11 cellular contexts compared by ENCODE assay signal in the genomic region with DNA sequence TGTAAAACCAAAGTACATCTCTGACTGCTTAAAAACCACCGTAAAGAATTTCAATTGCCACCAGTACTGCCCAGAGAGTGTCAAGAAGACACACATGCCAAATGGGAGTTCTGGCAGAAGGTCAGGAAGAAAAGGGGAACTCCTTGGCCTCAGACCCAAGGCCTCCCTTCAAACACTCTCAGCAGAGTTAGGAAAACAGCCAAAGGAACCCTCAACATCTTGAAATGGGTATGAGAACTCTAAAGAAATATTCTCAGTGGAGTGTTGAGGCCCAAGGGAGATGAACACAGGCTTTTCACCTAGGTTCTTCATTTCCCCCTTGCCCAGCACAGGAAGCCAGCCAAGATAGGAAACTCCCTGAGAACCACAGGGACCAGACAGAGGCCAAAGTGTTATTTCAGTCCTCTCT.
DNase-seq lines count a peak whose midpoint lies in the region; ATAC-seq and TF ChIP-seq lines count a peak whose summit lies in the region.
"Had no signal": no experiment of that assay in that cellular context is flagged by ENCODE, and none has a peak within 500 bp of the region (broad histone marks: within the 10 kb centered on the region; RNA-seq: fewer than 3 reads in every experiment).

No MANE protein-coding gene starts in this region.

- no peak overlapping the region for H3K4me2 ChIP-seq in mammary epithelial cell (ENCODE audit: insufficient read depth, low read depth, low read length)

- H3K27me3 ChIP-seq in mammary epithelial cell (ENCODE audit: insufficient read depth, low read length): no peaks in the 10 kb centered on the region
- H3K27me3 ChIP-seq: thyroid gland had no signal

- intact Hi-C loops in mammary epithelial cell (cut with micrococcal nuclease): no loop called here

- no peak for TF ChIP-seq CTCF in mammary epithelial cell (conservative IDR thresholded peaks at IDR 0.05 in 1 of 2, IDR thresholded peaks at IDR 0.05 in 1 of 2; ENCODE audit: extremely low read depth in 1 of 2, insufficient read depth in 1 of 2, low read depth in 1 of 2, low read length in 2 of 2)

- peak; percentile 46 to 58 for ATAC-seq in activated CD4-positive, CD25-positive, alpha-beta regulatory T cell treated with anti-CD3 and anti-CD28 coated beads, Interleukin-2, amount 50 U/mL, for 24 hours
- ATAC-seq in HG02623 (IDR thresholded peaks at IDR 0.05; ENCODE audit: unreplicated experiment) (peak; percentile 93), HG03571 (IDR thresholded peaks at IDR 0.05; ENCODE audit: unreplicated experiment) (peak; percentile 91)
- ATAC-seq in naive thymus-derived CD8-positive, alpha-beta T cell: no peak

- H3K36me3 Mint-ChIP-seq in stimulated activated naive CD8-positive, alpha-beta T cell treated with anti-CD3 and anti-CD28 coated beads, Interleukin-15, Interleukin-2, amounts not matched to agents 100 ng/mL and 50 ng/mL, for 24 hours (ENCODE audit: low read depth): peaks cover 47% of the 10 kb centered on the region
- peaks cover 24 to 45% (median 32%) of the 10 kb centered on the region in 3 donors for H3K36me3 Mint-ChIP-seq in naive thymus-derived CD8-positive, alpha-beta T cell

- CTCF ChIA-PET in mammary epithelial cell (lab: Charles Lee; ENCODE audit: low non-redundant PET): no interaction called here

- H3K4me1 Mint-ChIP-seq in stimulated activated naive CD8-positive, alpha-beta T cell treated with anti-CD3 and anti-CD28 coated beads, Interleukin-15, Interleukin-2, amounts not matched to agents 100 ng/mL and 50 ng/mL, for 24 hours (ENCODE audit: low read depth): peaks cover 18% of the 10 kb centered on the region
- peaks cover 10 to 30% (median 22%) of the 10 kb centered on the region in 4 donors for H3K4me1 Mint-ChIP-seq in naive thymus-derived CD8-positive, alpha-beta T cell

- 86% methylated on average over 1 of the region's 1 CpG for WGBS in mammary epithelial cell (ENCODE audit: low coverage, missing lambda C conversion rate)

- dilution Hi-C loops in mammary epithelial cell (cut with HindIII; ENCODE audit: low sequenced_read_pairs): no loop called here

- peak overlapping the region; percentile 67 for H3K27ac Mint-ChIP-seq in stimulated activated naive CD8-positive, alpha-beta T cell treated with anti-CD3 and anti-CD28 coated beads, Interleukin-15, Interleukin-2, amounts not matched to agents 100 ng/mL and 50 ng/mL, for 24 hours
- no peak overlapping the region for H3K27ac Mint-ChIP-seq in naive thymus-derived CD8-positive, alpha-beta T cell

- H3K4me1 ChIP-seq in mammary epithelial cell (ENCODE audit: insufficient read depth, low read length): no peaks in the 10 kb centered on the region
- H3K4me1 ChIP-seq: thyroid gland had no signal

- no peaks in the 10 kb centered on the region for H3K27me3 Mint-ChIP-seq in stimulated activated naive CD8-positive, alpha-beta T cell treated with anti-CD3 and anti-CD28 coated beads, Interleukin-15, Interleukin-2, amounts not matched to agents 100 ng/mL and 50 ng/mL, for 24 hours
- no peaks in the 10 kb centered on the region for H3K27me3 Mint-ChIP-seq in naive thymus-derived CD8-positive, alpha-beta T cell

- H3K36me3 ChIP-seq in mammary epithelial cell (ENCODE audit: insufficient read depth, low read length): peaks cover 1% of the 10 kb centered on the region

- peaks cover 15% of the 10 kb centered on the region for H3K9me3 Mint-ChIP-seq in stimulated activated naive CD8-positive, alpha-beta T cell treated with anti-CD3 and anti-CD28 coated beads, Interleukin-15, Interleukin-2, amounts not matched to agents 100 ng/mL and 50 ng/mL, for 24 hours
- H3K9me3 Mint-ChIP-seq in naive thymus-derived CD8-positive, alpha-beta T cell: peaks cover 0 to 22% (median 5%) of the 10 kb centered on the region in 9 donors

- no peak overlapping the region for H3K9ac ChIP-seq in mammary epithelial cell (ENCODE audit: insufficient read depth, low read length)

- no peaks in the 10 kb centered on the region for H4K20me1 ChIP-seq in mammary epithelial cell (ENCODE audit: insufficient read depth, low read length)

- POLR2A ChIA-PET in naive thymus-derived CD8-positive, alpha-beta T cell (lab: Charles Lee): no interaction called here

- H3K4me3 Mint-ChIP-seq in stimulated activated naive CD8-positive, alpha-beta T cell treated with anti-CD3 and anti-CD28 coated beads, Interleukin-15, Interleukin-2, amounts not matched to agents 100 ng/mL and 50 ng/mL, for 24 hours: no peak overlapping the region
- H3K4me3 Mint-ChIP-seq in naive thymus-derived CD8-positive, alpha-beta T cell: no peak overlapping the region

- no peak overlapping the region for H3K4me3 ChIP-seq in mammary epithelial cell (replicated peaks in 1 of 3; ENCODE audit: insufficient read depth in 1 of 3, low read depth in 2 of 3, low read length in 3 of 3)
- H3K4me3 ChIP-seq: skin epidermis, thyroid gland had no signal

- no TSS peak for BruUV-seq in mammary epithelial cell (replicated peaks; lab: Mats Ljungman, UMichigan)

- in situ Hi-C loops in mammary epithelial cell (cut with MboI; ENCODE audit: low sequenced_read_pairs in 2 of 2): no loop called here

- no peak overlapping the region for H3K27ac ChIP-seq in mammary epithelial cell (ENCODE audit: insufficient read depth, low read depth, low read length)
- H3K27ac ChIP-seq: thyroid gland had no signal

- H3K79me2 ChIP-seq in mammary epithelial cell (ENCODE audit: insufficient read depth, low read length): peaks cover 47% of the 10 kb centered on the region

- peaks cover 2% of the 10 kb centered on the region for H3K9me3 ChIP-seq in mammary epithelial cell (replicated peaks; ENCODE audit: insufficient read depth, low read length)
- H3K9me3 ChIP-seq: thyroid gland had no signal

- DNase-seq in activated CD4-positive, CD25-positive, alpha-beta regulatory T cell treated with anti-CD3 and anti-CD28 coated beads, Interleukin-2, amount 50 U/mL, for 72 hours: no peak
- DNase-seq in mammary epithelial cell: no peak
- no peak for DNase-seq in naive thymus-derived CD8-positive, alpha-beta T cell
- no peak for DNase-seq in mesenteric fat pad (ENCODE audit: low spot score)
- DNase-seq: 8988T, thyroid gland had no signal

- no peak overlapping the region for H2AFZ ChIP-seq in mammary epithelial cell (ENCODE audit: low read depth, low read length)

Comparison
In these comparisons a context has a peak if more than half of its experiments do, and no peak if none do; other contexts are left out.
1. ATAC-seq: peak in activated CD4-positive, CD25-positive, alpha-beta regulatory T cell treated with anti-CD3 and anti-CD28 coated beads, Interleukin-2, amount 50 U/mL, for 24 hours (2 of 2), HG02623 (single experiment) and HG03571 (single experiment); none in naive thymus-derived CD8-positive, alpha-beta T cell (0 of 2).